Comparison of ENCODE assay signal across 37 cellular contexts in genomic region chr15:81261172-81261808, GRCh38.
"Had no signal": no experiment of that assay in that cellular context is flagged by ENCODE, and none has a peak within 500 bp of the region (broad histone marks: within the 10 kb centered on the region; RNA-seq: fewer than 3 reads in every experiment).

No MANE protein-coding gene starts in this region.

- H3K27ac ChIP-seq: adrenal gland, body of pancreas, brain microvascular endothelial cell, breast epithelium, VCaP had no signal

- H3K27ac Mint-ChIP-seq: activated B cell treated with CpG ODN at 0.5 μM for 24 hours; activated CD4-positive, alpha-beta memory T cell treated with anti-CD3 and anti-CD28 coated beads for 36 hours; activated CD8-positive, alpha-beta T cell treated with anti-CD3 and anti-CD28 coated beads for 36 hours; activated naive CD4-positive, alpha-beta T cell treated with anti-CD3 and anti-CD28 coated beads for 36 hours; activated naive CD4-positive, alpha-beta T cell treated with anti-CD3 and anti-CD28 coated beads, Interleukin-2, amount 50 U/mL, for 72 hours; activated naive CD8-positive, alpha-beta T cell treated with anti-CD3 and anti-CD28 coated beads for 36 hours; activated T-cell treated with anti-CD3 and anti-CD28 coated beads, Interleukin-2, amount 50 U/mL, for 72 hours; activated T-helper 1 cell treated with anti-CD3 and anti-CD28 coated beads, Interleukin-12 subunit alpha, Interleukin-12 subunit beta, Interleukin-2, Interleukin-4 antibody, amounts not matched to agents 30 ng/mL and 10 ng/mL and 1 ng/mL, durations not matched to agents 14 hours and 24 hours and 36 hours; activated T-helper 17 cell treated with anti-CD3 and anti-CD28 coated beads, Interleukin-2, amount 50 U/mL, for 72 hours; T-helper 1 cell treated with Interleukin-12 subunit alpha and Interleukin-12 subunit beta and Interleukin-4 antibody, amounts not matched to agents 30 μg/mL and 1 μg/mL, for 36 hours; T-helper 2 cell treated with Interferon-gamma antibody and Interleukin-4, amounts not matched to agents 5 μg/mL and 100 μg/mL, for 36 hours had no signal

- H3K4me3 Mint-ChIP-seq: activated B cell treated with CpG ODN at 0.5 μM for 24 hours; activated CD4-positive, alpha-beta memory T cell treated with anti-CD3 and anti-CD28 coated beads for 36 hours; activated CD8-positive, alpha-beta T cell treated with anti-CD3 and anti-CD28 coated beads for 36 hours; activated naive CD4-positive, alpha-beta T cell treated with anti-CD3 and anti-CD28 coated beads for 36 hours; activated naive CD8-positive, alpha-beta T cell treated with anti-CD3 and anti-CD28 coated beads for 36 hours; activated T-cell treated with anti-CD3 and anti-CD28 coated beads, Interleukin-2, amount 50 U/mL, for 4 hours; activated T-cell treated with anti-CD3 and anti-CD28 coated beads, Interleukin-2, amount 50 U/mL, for 72 hours; activated T-helper 1 cell treated with anti-CD3 and anti-CD28 coated beads, Interleukin-12 subunit alpha, Interleukin-12 subunit beta, Interleukin-2, Interleukin-4 antibody, amounts not matched to agents 30 ng/mL and 10 ng/mL and 1 ng/mL, durations not matched to agents 14 hours and 24 hours and 36 hours; activated T-helper 17 cell treated with anti-CD3 and anti-CD28 coated beads, Interleukin-2, amount 50 U/mL, for 72 hours; T-helper 1 cell treated with Interleukin-12 subunit alpha and Interleukin-12 subunit beta and Interleukin-4 antibody, amounts not matched to agents 30 μg/mL and 1 μg/mL, for 36 hours; T-helper 2 cell treated with Interferon-gamma antibody and Interleukin-4, amounts not matched to agents 5 μg/mL and 100 μg/mL, for 36 hours had no signal

- H3K27me3 Mint-ChIP-seq: activated naive CD8-positive, alpha-beta T cell treated with anti-CD3 and anti-CD28 coated beads for 36 hours had no signal

- H3K36me3 ChIP-seq: adrenal gland, brain microvascular endothelial cell, breast epithelium had no signal

- H3K9me3 Mint-ChIP-seq: activated B cell treated with CpG ODN at 0.5 μM for 24 hours; activated CD4-positive, alpha-beta memory T cell treated with anti-CD3 and anti-CD28 coated beads for 36 hours; activated CD8-positive, alpha-beta T cell treated with anti-CD3 and anti-CD28 coated beads for 36 hours; activated naive CD4-positive, alpha-beta T cell treated with anti-CD3 and anti-CD28 coated beads for 36 hours; activated naive CD4-positive, alpha-beta T cell treated with anti-CD3 and anti-CD28 coated beads, Interleukin-2, amount 50 U/mL, for 72 hours; activated naive CD8-positive, alpha-beta T cell treated with anti-CD3 and anti-CD28 coated beads for 36 hours; activated T-cell treated with anti-CD3 and anti-CD28 coated beads, Interleukin-2, amount 50 U/mL, for 4 hours; activated T-cell treated with anti-CD3 and anti-CD28 coated beads, Interleukin-2, amount 50 U/mL, for 72 hours; activated T-helper 1 cell treated with anti-CD3 and anti-CD28 coated beads, Interleukin-12 subunit alpha, Interleukin-12 subunit beta, Interleukin-2, Interleukin-4 antibody, amounts not matched to agents 30 ng/mL and 10 ng/mL and 1 ng/mL, durations not matched to agents 14 hours and 24 hours and 36 hours; activated T-helper 17 cell treated with anti-CD3 and anti-CD28 coated beads, Interleukin-2, amount 50 U/mL, for 72 hours; T-helper 1 cell treated with Interleukin-12 subunit alpha and Interleukin-12 subunit beta and Interleukin-4 antibody, amounts not matched to agents 30 μg/mL and 1 μg/mL, for 36 hours; T-helper 2 cell treated with Interferon-gamma antibody and Interleukin-4, amounts not matched to agents 5 μg/mL and 100 μg/mL, for 36 hours had no signal

- H3K9me3 ChIP-seq: adrenal gland, body of pancreas, breast epithelium had no signal

- DNase-seq: activated B cell treated with CpG ODN at 0.5 μM for 24 hours; activated CD4-positive, alpha-beta memory T cell treated with anti-CD3 and anti-CD28 coated beads for 36 hours; activated CD4-positive, alpha-beta T cell treated with anti-CD3 and anti-CD28 coated beads for 48 hours; activated CD4-positive, alpha-beta T cell treated with anti-CD3 and anti-CD28 coated beads, Interleukin-2, amount 50 U/mL, for 1 hour; activated CD4-positive, alpha-beta T cell treated with anti-CD3 and anti-CD28 coated beads, Interleukin-2, amount 50 U/mL, for 4 hours; activated CD4-positive, CD25-positive, alpha-beta regulatory T cell treated with anti-CD3 and anti-CD28 coated beads, Interleukin-2, amount 50 U/mL, for 72 hours; activated CD8-positive, alpha-beta memory T cell treated with anti-CD3 and anti-CD28 coated beads, Interleukin-2, amount 50 U/mL, for 4 hours; activated CD8-positive, alpha-beta T cell treated with anti-CD3 and anti-CD28 coated beads for 36 hours; activated effector memory CD4-positive, alpha-beta T cell treated with anti-CD3 and anti-CD28 coated beads, Interleukin-2, amount 50 U/mL, for 16 hours; activated gamma-delta T cell treated with Interleukin-2 at 50 U/mL for 16 hours; activated naive CD4-positive, alpha-beta T cell; activated naive CD4-positive, alpha-beta T cell treated with anti-CD3 and anti-CD28 coated beads for 36 hours; activated naive CD4-positive, alpha-beta T cell treated with anti-CD3 and anti-CD28 coated beads, Interleukin-2, amount 50 U/mL, for 16 hours; activated naive CD8-positive, alpha-beta T cell treated with anti-CD3 and anti-CD28 coated beads for 36 hours; activated T-cell treated with anti-CD3 and anti-CD28 coated beads for 4 hours; activated T-cell treated with anti-CD3 and anti-CD28 coated beads, Interleukin-2, amount 50 U/mL, for 1 hour; activated T-cell treated with anti-CD3 and anti-CD28 coated beads, Interleukin-2, amount 50 U/mL, for 4 hours; activated T-cell treated with anti-CD3 and anti-CD28 coated beads, Interleukin-2, amount 50 U/mL, for 72 hours; adrenal gland; amniotic stem cell; aorta; body of pancreas; brain microvascular endothelial cell; central memory CD4-positive, alpha-beta T cell; SW 1271; T-helper 1 cell; T-helper 2 cell; T-helper 9 cell had no signal

- H3K27me3 ChIP-seq: body of pancreas, breast epithelium had no signal

- H3K4me3 ChIP-seq: adrenal gland, body of pancreas, breast epithelium had no signal

- FAIRE-seq: astrocyte, TTC549 had no signal

- H3K36me3 Mint-ChIP-seq: activated CD4-positive, alpha-beta memory T cell treated with anti-CD3 and anti-CD28 coated beads for 36 hours; activated naive CD4-positive, alpha-beta T cell treated with anti-CD3 and anti-CD28 coated beads, Interleukin-2, amount 50 U/mL, for 72 hours; activated naive CD8-positive, alpha-beta T cell treated with anti-CD3 and anti-CD28 coated beads for 36 hours had no signal

- ATAC-seq: activated CD8-positive, alpha-beta T cell treated with anti-CD3 and anti-CD28 coated beads for 36 hours; activated naive CD4-positive, alpha-beta T cell treated with anti-CD3 and anti-CD28 coated beads, Interleukin-2, amount 50 U/mL, for 72 hours; activated T-cell treated with anti-CD3 and anti-CD28 coated beads, Interleukin-2, amount 50 U/mL, for 4 hours; activated T-cell treated with anti-CD3 and anti-CD28 coated beads, Interleukin-2, amount 50 U/mL, for 72 hours; activated T-helper 17 cell treated with anti-CD3 and anti-CD28 coated beads, Interleukin-2, amount 50 U/mL, for 72 hours; body of pancreas had no signal
